In genomic region chr6:39330476-39330875, GRCh38 we compare ENCODE assay signal across 16 cellular contexts. TPM values are rescaled to one million over a fixed set of nuclear protein-coding genes. Genes with fewer than 3 reads are reported as not detected.
DNase-seq lines count a peak whose midpoint lies in the region; ATAC-seq lines count a peak whose summit lies in the region.
"Had no signal": no experiment of that assay in that cellular context is flagged by ENCODE, and none has a peak within 500 bp of the region (broad histone marks: within the 10 kb centered on the region; RNA-seq: fewer than 3 reads in every experiment).

No MANE protein-coding gene starts in this region.

- DNase-seq in NCI-H345 (lab: John Stamatoyannopoulos, UW) (peak; percentile 83), right cardiac atrium (peak in 1 of 3 donors; percentile 75), HCEC 1CT (no peak), NCI-H187 (lab: John Stamatoyannopoulos, UW) (no peak), cortex of kidney (lab: John Stamatoyannopoulos, UW) (no peak)
- DNase-seq: activated CD4-positive, alpha-beta T cell treated with anti-CD3 and anti-CD28 coated beads, Interleukin-2, amount 10 ng/mL, durations not matched to agents 7 days and 5 days; EL; NCI-H1048; PC-9 had no signal

- H3K9me3 ChIP-seq in BLaER1 (no peaks in the 10 kb centered on the region), right cardiac atrium (ENCODE audit: control insufficient read depth, low read length) (no peaks in the 10 kb centered on the region)

- no peaks in the 10 kb centered on the region for H4K20me1 ChIP-seq in BLaER1

- no peak overlapping the region for H3K9ac ChIP-seq in BLaER1
- H3K9ac ChIP-seq: parathyroid adenoma had no signal

- H3K4me2 ChIP-seq in BLaER1, result peak overlapping the region; percentile 33; the same call in 1 of the 2 replicates
- H3K4me2 ChIP-seq: PC-9 had no signal

- H3K27ac ChIP-seq in BLaER1 (no peak overlapping the region), right cardiac atrium (ENCODE audit: low read length) (no peak overlapping the region)
- H3K27ac ChIP-seq: parathyroid adenoma, PC-9 had no signal

- 55% methylated on average over 3 of the region's 3 CpGs for WGBS in right cardiac atrium

- ATAC-seq in GM19397 (IDR thresholded peaks at IDR 0.05; ENCODE audit: unreplicated experiment) (peak; percentile 17), right cardiac atrium (peak; percentile 17 to 39), HG03457 (IDR thresholded peaks at IDR 0.05; ENCODE audit: unreplicated experiment) (no peak)

- H3K36me3 ChIP-seq in BLaER1, result no peaks in the 10 kb centered on the region

- H3K4me1 ChIP-seq in BLaER1, result peaks cover 28% of the 10 kb centered on the region
- no peaks in the 10 kb centered on the region for H3K4me1 ChIP-seq in right cardiac atrium (ENCODE audit: control insufficient read depth, insufficient read depth, low read length)
- H3K4me1 ChIP-seq: parathyroid adenoma had no signal

- intact Hi-C loops in right cardiac atrium (cut with DNase I), result no loop called here

- H3K27me3 ChIP-seq in BLaER1, result no peaks in the 10 kb centered on the region
- no peaks in the 10 kb centered on the region for H3K27me3 ChIP-seq in right cardiac atrium (ENCODE audit: control insufficient read depth, insufficient read depth)

- H3K4me3 ChIP-seq in BLaER1 (no peak overlapping the region), right cardiac atrium (ENCODE audit: low read length) (no peak overlapping the region)
- H3K4me3 ChIP-seq: PC-9 had no signal

RNA-seq across cellular contexts. Expression of gene KCNK16, which starts 8.0 kb away (rescaled TPM):
- total RNA-seq in right cardiac atrium, result not detected
- not detected for polyA plus RNA-seq in right cardiac atrium
- total RNA-seq: activated CD4-positive, alpha-beta T cell treated with anti-CD3 and anti-CD28 coated beads, Interleukin-2, amount 10 ng/mL, durations not matched to agents 7 days and 5 days; mononuclear cell; PC-9; T-helper 2 cell treated with Interferon-gamma antibody and Interleukin-4, amounts not matched to agents 100 ng/mL and 5 ng/mL, for 36 hours; urinary bladder had no signal
- polyA plus RNA-seq: urinary bladder had no signal

RNA-seq across cellular contexts. Expression of gene KCNK17, which starts 16.3 kb away (rescaled TPM):
- 1 to 10 TPM; 3.6 to 9.3 (median 5.3) TPM for total RNA-seq in right cardiac atrium
- polyA plus RNA-seq in right cardiac atrium, result 2.5 TPM
- total RNA-seq: activated CD4-positive, alpha-beta T cell treated with anti-CD3 and anti-CD28 coated beads, Interleukin-2, amount 10 ng/mL, durations not matched to agents 7 days and 5 days; PC-9; T-helper 2 cell treated with Interferon-gamma antibody and Interleukin-4, amounts not matched to agents 100 ng/mL and 5 ng/mL, for 36 hours had no signal
